In genomic region chr18:5276947-5277346, GRCh38 we compare ENCODE assay signal across 34 cellular contexts.
"Had no signal": no experiment of that assay in that cellular context is flagged by ENCODE, and none has a peak within 500 bp of the region (broad histone marks: within the 10 kb centered on the region; RNA-seq: fewer than 3 reads in every experiment).

No MANE protein-coding gene starts in this region.

- H3K27me3 Mint-ChIP-seq: activated naive CD4-positive, alpha-beta T cell treated with anti-CD3 and anti-CD28 coated beads, Interleukin-2, amount 10 ng/mL, durations not matched to agents 7 days and 5 days; T-helper 17 cell had no signal

- H3K4me1 Mint-ChIP-seq: activated CD4-positive, alpha-beta T cell treated with anti-CD3 and anti-CD28 coated beads for 36 hours; activated CD4-positive, alpha-beta T cell treated with anti-CD3 and anti-CD28 coated beads, Interleukin-2, amount 10 ng/mL, durations not matched to agents 24 days and 14 days; activated CD8-positive, alpha-beta memory T cell treated with anti-CD3 and anti-CD28 coated beads, Interleukin-2, amount 10 ng/mL, durations not matched to agents 7 days and 5 days; activated naive CD4-positive, alpha-beta T cell treated with anti-CD3 and anti-CD28 coated beads, Interleukin-2, amount 10 ng/mL, durations not matched to agents 7 days and 5 days; activated naive CD8-positive, alpha-beta T cell treated with anti-CD3 and anti-CD28 coated beads, Interleukin-2, amount 10 ng/mL, durations not matched to agents 7 days and 5 days; brain; T-helper 17 cell had no signal

- H3K27me3 ChIP-seq: ascending aorta, breast epithelium, cardiac muscle cell, colonic mucosa, dorsolateral prefrontal cortex, esophagus squamous epithelium, gastroesophageal sphincter had no signal

- H3K27ac Mint-ChIP-seq: activated CD4-positive, alpha-beta memory T cell treated with anti-CD3 and anti-CD28 coated beads for 36 hours; activated CD4-positive, alpha-beta T cell treated with anti-CD3 and anti-CD28 coated beads for 36 hours; activated CD4-positive, alpha-beta T cell treated with anti-CD3 and anti-CD28 coated beads, Interleukin-2, amount 10 ng/mL, durations not matched to agents 24 days and 14 days; activated CD8-positive, alpha-beta memory T cell treated with anti-CD3 and anti-CD28 coated beads, Interleukin-2, amount 10 ng/mL, durations not matched to agents 7 days and 5 days; activated CD8-positive, alpha-beta T cell treated with anti-CD3 and anti-CD28 coated beads, Interleukin-2, amount 10 ng/mL, durations not matched to agents 7 days and 5 days; activated naive CD4-positive, alpha-beta T cell treated with anti-CD3 and anti-CD28 coated beads, Interleukin-2, amount 10 ng/mL, durations not matched to agents 7 days and 5 days; activated naive CD4-positive, alpha-beta T cell treated with anti-CD3 and anti-CD28 coated beads, Interleukin-2, amount 50 U/mL, for 72 hours; activated naive CD8-positive, alpha-beta T cell treated with anti-CD3 and anti-CD28 coated beads, Interleukin-2, amount 10 ng/mL, durations not matched to agents 7 days and 5 days; activated T-cell treated with anti-CD3 and anti-CD28 coated beads, Interleukin-2, amount 50 U/mL, for 72 hours; brain; effector memory CD8-positive, alpha-beta T cell; T-helper 17 cell; T-helper 2 cell treated with Interferon-gamma antibody and Interleukin-4, amounts not matched to agents 5 μg/mL and 100 μg/mL, for 36 hours had no signal

- H3K4me1 ChIP-seq: ascending aorta, breast epithelium, colonic mucosa, esophagus squamous epithelium, gastroesophageal sphincter had no signal

- H3K36me3 Mint-ChIP-seq: activated naive CD4-positive, alpha-beta T cell treated with anti-CD3 and anti-CD28 coated beads, Interleukin-2, amount 10 ng/mL, durations not matched to agents 7 days and 5 days; brain had no signal

- H3K4me3 ChIP-seq: ascending aorta, breast epithelium, cardiac muscle cell, colonic mucosa, dorsolateral prefrontal cortex, esophagus squamous epithelium, gastroesophageal sphincter had no signal

- DNase-seq: activated CD4-positive, alpha-beta memory T cell treated with anti-CD3 and anti-CD28 coated beads for 36 hours; activated CD4-positive, alpha-beta T cell treated with anti-CD3 and anti-CD28 coated beads for 36 hours; activated CD4-positive, alpha-beta T cell treated with anti-CD3 and anti-CD28 coated beads, Interleukin-2, amount 10 ng/mL, durations not matched to agents 24 days and 14 days; activated CD4-positive, CD25-positive, alpha-beta regulatory T cell; activated CD4-positive, CD25-positive, alpha-beta regulatory T cell treated with anti-CD3 and anti-CD28 coated beads, Interleukin-2, amount 50 U/mL, for 72 hours; activated CD8-positive, alpha-beta memory T cell treated with anti-CD3 and anti-CD28 coated beads, Interleukin-2, amount 10 ng/mL, durations not matched to agents 7 days and 5 days; activated CD8-positive, alpha-beta memory T cell treated with anti-CD3 and anti-CD28 coated beads, Interleukin-2, amount 50 U/mL, for 4 hours; activated CD8-positive, alpha-beta T cell treated with anti-CD3 and anti-CD28 coated beads, Interleukin-2, amount 10 ng/mL, durations not matched to agents 7 days and 5 days; activated gamma-delta T cell; activated naive CD4-positive, alpha-beta T cell; activated naive CD4-positive, alpha-beta T cell treated with anti-CD3 and anti-CD28 coated beads, Interleukin-2, amount 10 ng/mL, durations not matched to agents 7 days and 5 days; activated naive CD8-positive, alpha-beta T cell treated with anti-CD3 and anti-CD28 coated beads, Interleukin-2, amount 10 ng/mL, durations not matched to agents 7 days and 5 days; activated T-cell treated with anti-CD3 and anti-CD28 coated beads, Interleukin-2, amount 50 U/mL, for 1 hour; activated T-cell treated with anti-CD3 and anti-CD28 coated beads, Interleukin-2, amount 50 U/mL, for 72 hours; central memory CD4-positive, alpha-beta T cell; cerebellar nuclear complex; colonic mucosa; dorsolateral prefrontal cortex; effector CD4-positive, alpha-beta T cell; effector memory CD8-positive, alpha-beta T cell; esophagus squamous epithelium; foreskin melanocyte; T-helper 1 cell; T-helper 17 cell; T1000; WERI-Rb-1 had no signal

- ATAC-seq: activated CD4-positive, alpha-beta T cell treated with anti-CD3 and anti-CD28 coated beads for 36 hours; activated CD8-positive, alpha-beta memory T cell treated with anti-CD3 and anti-CD28 coated beads, Interleukin-2, amount 10 ng/mL, durations not matched to agents 7 days and 5 days; activated CD8-positive, alpha-beta T cell treated with anti-CD3 and anti-CD28 coated beads, Interleukin-2, amount 10 ng/mL, durations not matched to agents 7 days and 5 days; activated naive CD4-positive, alpha-beta T cell treated with anti-CD3 and anti-CD28 coated beads, Interleukin-2, amount 50 U/mL, for 72 hours; activated T-cell treated with anti-CD3 and anti-CD28 coated beads, Interleukin-2, amount 50 U/mL, for 72 hours; effector memory CD8-positive, alpha-beta T cell; gastroesophageal sphincter; T-helper 17 cell had no signal

- H3K36me3 ChIP-seq: ascending aorta, breast epithelium, cardiac muscle cell, colonic mucosa, esophagus squamous epithelium, gastroesophageal sphincter, WERI-Rb-1 had no signal

- H3K4me3 Mint-ChIP-seq: activated CD4-positive, alpha-beta memory T cell treated with anti-CD3 and anti-CD28 coated beads for 36 hours; activated CD4-positive, alpha-beta T cell treated with anti-CD3 and anti-CD28 coated beads for 36 hours; activated CD4-positive, alpha-beta T cell treated with anti-CD3 and anti-CD28 coated beads, Interleukin-2, amount 10 ng/mL, durations not matched to agents 24 days and 14 days; activated CD8-positive, alpha-beta memory T cell treated with anti-CD3 and anti-CD28 coated beads, Interleukin-2, amount 10 ng/mL, durations not matched to agents 7 days and 5 days; activated CD8-positive, alpha-beta T cell treated with anti-CD3 and anti-CD28 coated beads, Interleukin-2, amount 10 ng/mL, durations not matched to agents 7 days and 5 days; activated naive CD4-positive, alpha-beta T cell treated with anti-CD3 and anti-CD28 coated beads, Interleukin-2, amount 10 ng/mL, durations not matched to agents 7 days and 5 days; activated naive CD8-positive, alpha-beta T cell treated with anti-CD3 and anti-CD28 coated beads, Interleukin-2, amount 10 ng/mL, durations not matched to agents 7 days and 5 days; activated T-cell treated with anti-CD3 and anti-CD28 coated beads, Interleukin-2, amount 50 U/mL, for 72 hours; brain; effector memory CD8-positive, alpha-beta T cell; T-helper 17 cell; T-helper 2 cell treated with Interferon-gamma antibody and Interleukin-4, amounts not matched to agents 5 μg/mL and 100 μg/mL, for 36 hours had no signal

- H3K9me3 ChIP-seq: ascending aorta, colonic mucosa, esophagus squamous epithelium, gastroesophageal sphincter had no signal

- H3K27ac ChIP-seq: ascending aorta, breast epithelium, cardiac muscle cell, colonic mucosa, dorsolateral prefrontal cortex, epithelial cell of prostate, esophagus squamous epithelium, gastroesophageal sphincter, WERI-Rb-1 had no signal
